In genomic region chr5:135073771-135074345, GRCh38 we compare ENCODE assay signal across 1 cellular context.
TF ChIP-seq lines count a peak whose summit lies in the region.

No MANE protein-coding gene starts in this region.

TF ChIP-seq in HepG2, 621 proteins besides CTCF, POLR2A, EP300 and RAD21:
- TF ChIP-seq NFE2L2 (IDR thresholded peaks at IDR 0.05; ENCODE audit: low read length) (no peak), ZNF570 (CRISPR knock-in tag; IDR thresholded peaks at IDR 0.05; ENCODE audit: borderline replicate concordance) (no peak), ARHGAP35 (CRISPR knock-in tag; IDR thresholded peaks at IDR 0.05; ENCODE audit: borderline replicate concordance) (no peak), ZBTB34 (CRISPR knock-in tag; IDR thresholded peaks at IDR 0.05) (no peak), ZNF543 (CRISPR knock-in tag; IDR thresholded peaks at IDR 0.05) (no peak), TEAD2 (CRISPR knock-in tag; IDR thresholded peaks at IDR 0.05) (no peak), RXRA (CRISPR knock-in tag; IDR thresholded peaks at IDR 0.05) (no peak), NAIF1 (CRISPR knock-in tag; IDR thresholded peaks at IDR 0.05; ENCODE audit: borderline replicate concordance) (no peak), PCBP2 (optimal IDR thresholded peaks at IDR 0.05; ENCODE audit: low read depth, low read length, poor library complexity, severe bottlenecking) (no peak), ZNF678 (CRISPR knock-in tag; IDR thresholded peaks at IDR 0.05) (no peak), ZNF256 (CRISPR knock-in tag; conservative IDR thresholded peaks at IDR 0.05) (no peak), MED1 (CRISPR knock-in tag; IDR thresholded peaks at IDR 0.05) (no peak), MIER2 (CRISPR knock-in tag; IDR thresholded peaks at IDR 0.05) (no peak), NFRKB (IDR thresholded peaks at IDR 0.05) (no peak), ZNF224 (CRISPR knock-in tag; IDR thresholded peaks at IDR 0.05) (no peak), ZNF761 (CRISPR knock-in tag; conservative IDR thresholded peaks at IDR 0.05) (no peak), RFX3 (CRISPR knock-in tag; IDR thresholded peaks at IDR 0.05) (no peak), ADNP (CRISPR knock-in tag; IDR thresholded peaks at IDR 0.05) (no peak), ZNF747 (CRISPR knock-in tag; IDR thresholded peaks at IDR 0.05; ENCODE audit: borderline replicate concordance) (no peak)
